16 cellular contexts compared by ENCODE assay signal in genomic region chr2:241015439-241015838, GRCh38. TPM values are rescaled to one million over a fixed set of nuclear protein-coding genes. Genes with fewer than 3 reads are reported as not detected.
DNase-seq lines count a peak whose midpoint lies in the region; ATAC-seq and TF ChIP-seq lines count a peak whose summit lies in the region.
"Had no signal": no experiment of that assay in that cellular context is flagged by ENCODE, and none has a peak within 500 bp of the region (broad histone marks: within the 10 kb centered on the region; RNA-seq: fewer than 3 reads in every experiment).

No MANE protein-coding gene starts in this region.

- H3K36me3 Mint-ChIP-seq in activated CD4-positive, alpha-beta memory T cell treated with anti-CD3 and anti-CD28 coated beads, Interleukin-2, amount 10 ng/mL, durations not matched to agents 7 days and 5 days (ENCODE audit: low read depth), result no peaks in the 10 kb centered on the region
- H3K36me3 Mint-ChIP-seq in activated CD4-positive, alpha-beta memory T cell treated with anti-CD3 and anti-CD28 coated beads for 36 hours, result no peaks in the 10 kb centered on the region
- H3K36me3 Mint-ChIP-seq in osteocyte (ENCODE audit: unreplicated experiment), result peaks cover 3% of the 10 kb centered on the region

- WGBS in tibial nerve, 2 donors, result 92 to 94% methylated on average over 13 of the region's 13 CpGs

- H3K27me3 ChIP-seq in tibial nerve, result no peaks in the 10 kb centered on the region

- ATAC-seq in GM18498 (IDR thresholded peaks at IDR 0.05; ENCODE audit: unreplicated experiment), result no peak
- ATAC-seq: HCT116 had no signal

- TF ChIP-seq CTCF in osteocyte (IDR thresholded peaks at IDR 0.05) (no peak), tibial nerve (IDR thresholded peaks at IDR 0.05) (no peak)

- H3K4me1 ChIP-seq in tibial nerve, result peaks cover 0 to 16% (median 2%) of the 10 kb centered on the region in 4 donors

- TF ChIP-seq POLR2A in tibial nerve (IDR thresholded peaks at IDR 0.05), result no peak

- H3K36me3 ChIP-seq in tibial nerve, result peaks cover 0 to 39% (median 0%) of the 10 kb centered on the region in 3 donors
- H3K36me3 ChIP-seq: BLaER1 treated with 17β-estradiol and CSF1 and Interleukin-3, amounts not matched to agents 10 nM and 100 nM had no signal

- no peak overlapping the region for H3K4me3 Mint-ChIP-seq in activated CD4-positive, alpha-beta memory T cell treated with anti-CD3 and anti-CD28 coated beads, Interleukin-2, amount 10 ng/mL, durations not matched to agents 7 days and 5 days
- no peak overlapping the region for H3K4me3 Mint-ChIP-seq in activated CD4-positive, alpha-beta memory T cell treated with anti-CD3 and anti-CD28 coated beads for 36 hours
- no peak overlapping the region for H3K4me3 Mint-ChIP-seq in osteocyte (ENCODE audit: unreplicated experiment)

- no peak overlapping the region for H3K27ac ChIP-seq in tibial nerve
- H3K27ac ChIP-seq: BLaER1 treated with 17β-estradiol and CSF1 and Interleukin-3, amounts not matched to agents 10 nM and 100 nM had no signal

- peak; percentile 7 for DNase-seq in activated CD4-positive, alpha-beta memory T cell treated with anti-CD3 and anti-CD28 coated beads, Interleukin-2, amount 10 ng/mL, durations not matched to agents 7 days and 5 days
- no peak for DNase-seq in activated CD4-positive, alpha-beta memory T cell treated with anti-CD3 and anti-CD28 coated beads for 36 hours
- DNase-seq in activated CD8-positive, alpha-beta memory T cell treated with anti-CD3 and anti-CD28 coated beads, Interleukin-2, amount 50 U/mL, for 48 hours, result peak; percentile 33
- DNase-seq in osteocyte (ENCODE audit: extremely low spot score, unreplicated experiment) (peak; percentile 63), tibial nerve (ENCODE audit: low spot score in 2 of 2) (peak; percentile 1 to 10), dermis blood vessel endothelial cell (no peak), NCI-H82 treated with DMSO at 0.1 percent for 48 hours (lab: John Stamatoyannopoulos, UW; ENCODE audit: unreplicated experiment) (no peak)
- DNase-seq: EL, NCI-H1417, NCI-H2029, NCI-H2171 treated with DMSO at 0.1 percent for 48 hours, NCI-H774 had no signal

- no peaks in the 10 kb centered on the region for H3K4me1 Mint-ChIP-seq in activated CD4-positive, alpha-beta memory T cell treated with anti-CD3 and anti-CD28 coated beads, Interleukin-2, amount 10 ng/mL, durations not matched to agents 7 days and 5 days
- no peaks in the 10 kb centered on the region for H3K4me1 Mint-ChIP-seq in activated CD4-positive, alpha-beta memory T cell treated with anti-CD3 and anti-CD28 coated beads for 36 hours (ENCODE audit: low read depth)
- H3K4me1 Mint-ChIP-seq in osteocyte (ENCODE audit: unreplicated experiment), result peaks cover 3% of the 10 kb centered on the region

- no peak for TF ChIP-seq EP300 in tibial nerve (IDR thresholded peaks at IDR 0.05)

- H3K9me3 Mint-ChIP-seq in activated CD4-positive, alpha-beta memory T cell treated with anti-CD3 and anti-CD28 coated beads, Interleukin-2, amount 10 ng/mL, durations not matched to agents 7 days and 5 days, result no peaks in the 10 kb centered on the region
- no peaks in the 10 kb centered on the region for H3K9me3 Mint-ChIP-seq in activated CD4-positive, alpha-beta memory T cell treated with anti-CD3 and anti-CD28 coated beads for 36 hours
- H3K9me3 Mint-ChIP-seq in osteocyte (ENCODE audit: unreplicated experiment), result no peaks in the 10 kb centered on the region

- no peaks in the 10 kb centered on the region for H3K9me3 ChIP-seq in tibial nerve

- H3K27ac Mint-ChIP-seq in activated CD4-positive, alpha-beta memory T cell treated with anti-CD3 and anti-CD28 coated beads, Interleukin-2, amount 10 ng/mL, durations not matched to agents 7 days and 5 days, result no peak overlapping the region
- no peak overlapping the region for H3K27ac Mint-ChIP-seq in activated CD4-positive, alpha-beta memory T cell treated with anti-CD3 and anti-CD28 coated beads for 36 hours
- H3K27ac Mint-ChIP-seq in osteocyte (ENCODE audit: unreplicated experiment), result no peak overlapping the region

- CTCF ChIA-PET in activated CD4-positive, alpha-beta memory T cell treated with anti-CD3 and anti-CD28 coated beads, Interleukin-2, amount 10 ng/mL, durations not matched to agents 7 days and 5 days (lab: Charles Lee), result no interaction called here
- CTCF ChIA-PET in activated CD4-positive, alpha-beta memory T cell treated with anti-CD3 and anti-CD28 coated beads for 36 hours (lab: Charles Lee), result no interaction called here

- peaks cover 4% of the 10 kb centered on the region for H3K27me3 Mint-ChIP-seq in activated CD4-positive, alpha-beta memory T cell treated with anti-CD3 and anti-CD28 coated beads, Interleukin-2, amount 10 ng/mL, durations not matched to agents 7 days and 5 days
- H3K27me3 Mint-ChIP-seq in activated CD4-positive, alpha-beta memory T cell treated with anti-CD3 and anti-CD28 coated beads for 36 hours, result no peaks in the 10 kb centered on the region
- H3K27me3 Mint-ChIP-seq in osteocyte (ENCODE audit: unreplicated experiment), result peaks cover 22% of the 10 kb centered on the region

- intact Hi-C loops in activated CD4-positive, alpha-beta memory T cell treated with anti-CD3 and anti-CD28 coated beads for 36 hours (cut with micrococcal nuclease), result no loop called here

- POLR2A ChIA-PET in activated CD4-positive, alpha-beta memory T cell treated with anti-CD3 and anti-CD28 coated beads, Interleukin-2, amount 10 ng/mL, durations not matched to agents 7 days and 5 days (lab: Charles Lee), result no interaction called here
- POLR2A ChIA-PET in activated CD4-positive, alpha-beta memory T cell treated with anti-CD3 and anti-CD28 coated beads for 36 hours (lab: Charles Lee), result no interaction called here

- no peak overlapping the region for H3K4me3 ChIP-seq in tibial nerve
- H3K4me3 ChIP-seq: BLaER1 treated with 17β-estradiol and CSF1 and Interleukin-3, amounts not matched to agents 10 nM and 100 nM had no signal

RNA-seq across cellular contexts. Expression of gene SNED1, which starts 17.0 kb away (rescaled TPM):
- total RNA-seq in activated CD4-positive, alpha-beta memory T cell treated with anti-CD3 and anti-CD28 coated beads, Interleukin-2, amount 10 ng/mL, durations not matched to agents 7 days and 5 days, result 10 to 100 TPM; 32.6 to 34.3 TPM
- 1 to 10 TPM; 2.6 to 3.8 TPM for total RNA-seq in activated CD4-positive, alpha-beta memory T cell treated with anti-CD3 and anti-CD28 coated beads for 36 hours
- total RNA-seq in osteocyte, result 17.6 and 19.4 TPM in 2 replicates
- 100 to 1,000 TPM; 116 to 226 (median 141) TPM for total RNA-seq in tibial nerve
- 23.4 and 25.2 TPM in 2 replicates for total RNA-seq in dermis blood vessel endothelial cell
- total RNA-seq: HT-29 had no signal

Comparison
In these comparisons a context has a peak if more than half of its experiments do, and no peak if none do; other contexts are left out.
1. DNase-seq: peak in activated CD4-positive, alpha-beta memory T cell treated with anti-CD3 and anti-CD28 coated beads, Interleukin-2, amount 10 ng/mL, durations not matched to agents 7 days and 5 days (single experiment), activated CD8-positive, alpha-beta memory T cell treated with anti-CD3 and anti-CD28 coated beads, Interleukin-2, amount 50 U/mL, for 48 hours (single experiment), osteocyte (single experiment) and tibial nerve (2 of 2); none in activated CD4-positive, alpha-beta memory T cell treated with anti-CD3 and anti-CD28 coated beads for 36 hours (single experiment), dermis blood vessel endothelial cell (single experiment) and NCI-H82 treated with DMSO at 0.1 percent for 48 hours (single experiment).